13 cellular contexts compared by ENCODE assay signal in genomic region chr1:53592521-53592982, GRCh38.
DNase-seq lines count a peak whose midpoint lies in the region; ATAC-seq and TF ChIP-seq lines count a peak whose summit lies in the region.
"Had no signal": no experiment of that assay in that cellular context is flagged by ENCODE, and none has a peak within 500 bp of the region (broad histone marks: within the 10 kb centered on the region; RNA-seq: fewer than 3 reads in every experiment).

No MANE protein-coding gene starts in this region.

- no peaks in the 10 kb centered on the region for H3K36me3 ChIP-seq in neural progenitor cell

- H3K4me3 Mint-ChIP-seq in neural progenitor cell, result no peak overlapping the region
- H3K4me3 Mint-ChIP-seq: natural killer cell treated with Interleukin-12 subunit alpha and Interleukin-12 subunit beta and Interleukin-15 and Interleukin-18, amount 100 ng/mL, for 72 hours had no signal

- H3K79me2 ChIP-seq in neural progenitor cell (ENCODE audit: low read depth), result no peaks in the 10 kb centered on the region

- H3K27me3 ChIP-seq in neural progenitor cell, result no peaks in the 10 kb centered on the region

- H3K4me3 ChIP-seq in neural progenitor cell, result no peak overlapping the region

- H3K4me2 ChIP-seq in neural progenitor cell, result no peak overlapping the region

- DNase-seq in ELF-1 (ENCODE audit: low read depth, low spot score), result peak; percentile 89
- peak; percentile 45 for DNase-seq in NCI-H2196 (lab: John Stamatoyannopoulos, UW; ENCODE audit: unreplicated experiment)
- peak; percentile 29 for DNase-seq in neural progenitor cell (ENCODE audit: low spot score)
- DNase-seq in stimulated activated naive CD4-positive, alpha-beta T cell treated with Interleukin-2 at 50 U/mL for 16 hours (lab: John Stamatoyannopoulos, UW), result no peak
- no peak for DNase-seq in activated CD4-positive, alpha-beta T cell treated with anti-CD3 and anti-CD28 coated beads for 48 hours
- no peak for DNase-seq in G401 (ENCODE audit: low spot score)
- DNase-seq: activated CD4-positive, CD25-positive, alpha-beta regulatory T cell; cortex of kidney; NCI-H345; stimulated activated CD8-positive, alpha-beta memory T cell treated with anti-CD3 and anti-CD28 coated beads, Interleukin-4, amount 100 ng/mL, for 48 hours had no signal

- no peaks in the 10 kb centered on the region for H3K9me3 Mint-ChIP-seq in neural progenitor cell
- H3K9me3 Mint-ChIP-seq: natural killer cell treated with Interleukin-12 subunit alpha and Interleukin-12 subunit beta and Interleukin-15 and Interleukin-18, amount 100 ng/mL, for 72 hours had no signal

- ATAC-seq in esophagus mucosa (peak; percentile 30), HG02763 (IDR thresholded peaks at IDR 0.05; ENCODE audit: unreplicated experiment) (no peak)
- ATAC-seq: natural killer cell treated with Interleukin-12 subunit alpha and Interleukin-12 subunit beta and Interleukin-15 and Interleukin-18, amount 100 ng/mL, for 72 hours had no signal

- H3K27me3 Mint-ChIP-seq in neural progenitor cell (ENCODE audit: insufficient read depth, low read depth), result peaks cover 2% of the 10 kb centered on the region

- TF ChIP-seq CTCF in neural progenitor cell (IDR thresholded peaks at IDR 0.05), result no peak

- no peaks in the 10 kb centered on the region for H4K20me1 ChIP-seq in neural progenitor cell (ENCODE audit: low read depth)

- H3K27ac ChIP-seq in neural progenitor cell, result no peak overlapping the region

- no peaks in the 10 kb centered on the region for H3K36me3 Mint-ChIP-seq in neural progenitor cell
- H3K36me3 Mint-ChIP-seq: natural killer cell treated with Interleukin-12 subunit alpha and Interleukin-12 subunit beta and Interleukin-15 and Interleukin-18, amount 100 ng/mL, for 72 hours had no signal

- H3K4me1 ChIP-seq in neural progenitor cell, result no peaks in the 10 kb centered on the region

- peaks cover 26% of the 10 kb centered on the region for H3K4me1 Mint-ChIP-seq in neural progenitor cell

- no peaks in the 10 kb centered on the region for H3F3A ChIP-seq in neural progenitor cell (ENCODE audit: low read depth)

- no peak overlapping the region for H3K9ac ChIP-seq in neural progenitor cell

- H2AFZ ChIP-seq in neural progenitor cell (replicated peaks), result no peak overlapping the region

- in situ Hi-C loops in G401 (cut with HindIII; ENCODE audit: low sequenced_read_pairs), result no loop called here

- H3K27ac Mint-ChIP-seq in neural progenitor cell, result peak overlapping the region; percentile 4

- H3K9me3 ChIP-seq in neural progenitor cell (ENCODE audit: low read depth), result no peaks in the 10 kb centered on the region

Comparison
In these comparisons a context has a peak if more than half of its experiments do, and no peak if none do; other contexts are left out.
1. DNase-seq: peak in ELF-1 (single experiment), NCI-H2196 (single experiment) and neural progenitor cell (single experiment); none in stimulated activated naive CD4-positive, alpha-beta T cell treated with Interleukin-2 at 50 U/mL for 16 hours (single experiment), activated CD4-positive, alpha-beta T cell treated with anti-CD3 and anti-CD28 coated beads for 48 hours (single experiment) and G401 (single experiment).